Comparison of ENCODE assay signal across 29 cellular contexts in genomic region chr4:175530655-175531054, GRCh38.
"Had no signal": no experiment of that assay in that cellular context is flagged by ENCODE, and none has a peak within 500 bp of the region (broad histone marks: within the 10 kb centered on the region; RNA-seq: fewer than 3 reads in every experiment).

No MANE protein-coding gene starts in this region.

- H3K27me3 Mint-ChIP-seq: activated naive CD8-positive, alpha-beta T cell; brain; naive B cell; stimulated activated naive CD8-positive, alpha-beta T cell treated with anti-CD3 and anti-CD28 coated beads, Interleukin-15, Interleukin-2, amounts not matched to agents 100 ng/mL and 50 ng/mL, for 24 hours had no signal

- H3K9me3 ChIP-seq: adrenal gland, neutrophil, ovary, prostate gland, sigmoid colon, thoracic aorta, vagina had no signal

- H3K36me3 ChIP-seq: adrenal gland, neutrophil, ovary, prostate gland, sigmoid colon, thoracic aorta, vagina had no signal

- H3K4me1 Mint-ChIP-seq: brain; mesothelial cell of epicardium; naive B cell; nephron progenitor cell; stimulated activated effector memory CD8-positive, alpha-beta T cell treated with anti-CD3 and anti-CD28 coated beads, Interleukin-12 subunit alpha, Interleukin-12 subunit beta, amount 100 ng/mL, for 72 hours had no signal

- H3K4me3 ChIP-seq: adrenal gland, ovary, prostate gland, sigmoid colon, thoracic aorta, vagina had no signal

- H3K27me3 ChIP-seq: adrenal gland, neutrophil, ovary, sigmoid colon, vagina had no signal

- DNase-seq: activated CD4-positive, alpha-beta T cell treated with anti-CD3 and anti-CD28 coated beads for 4 hours; activated CD4-positive, alpha-beta T cell treated with anti-CD3 and anti-CD28 coated beads, Interleukin-2, amount 50 U/mL, for 48 hours; activated CD8-positive, alpha-beta memory T cell treated with anti-CD3 and anti-CD28 coated beads for 24 hours; activated effector memory CD4-positive, alpha-beta T cell treated with Interleukin-2 at 50 U/mL for 16 hours; activated naive CD4-positive, alpha-beta T cell treated with Interleukin-2 at 50 U/mL for 16 hours; adrenal gland; aorta; head of caudate nucleus; hippocampal formation; left cardiac atrium; left ventricle myocardium superior; naive B cell; nephron progenitor cell; ovary; sigmoid colon; small intestine; stimulated activated CD4-positive, alpha-beta T cell treated with anti-CD3 and anti-CD28 coated beads, Interleukin-4, amount 100 ng/mL, for 24 hours; trophoblast cell had no signal

- H3K36me3 Mint-ChIP-seq: activated naive CD8-positive, alpha-beta T cell; brain; naive B cell; stimulated activated effector memory CD8-positive, alpha-beta T cell treated with anti-CD3 and anti-CD28 coated beads, Interleukin-12 subunit alpha, Interleukin-12 subunit beta, amount 100 ng/mL, for 72 hours had no signal

- ATAC-seq: left cardiac atrium; left ventricle myocardium superior; stimulated activated effector memory CD8-positive, alpha-beta T cell treated with anti-CD3 and anti-CD28 coated beads, Interleukin-12 subunit alpha, Interleukin-12 subunit beta, amount 100 ng/mL, for 72 hours had no signal

- H3K4me1 ChIP-seq: adrenal gland, prostate gland, sigmoid colon, vagina had no signal

- H3K27ac ChIP-seq: adrenal gland, neutrophil, ovary, prostate gland, sigmoid colon, thoracic aorta, vagina had no signal

- FAIRE-seq: endothelial cell of umbilical vein, keratinocyte, small intestine had no signal

- H3K4me3 Mint-ChIP-seq: activated naive CD8-positive, alpha-beta T cell; brain; mesothelial cell of epicardium; naive B cell; nephron progenitor cell; stimulated activated effector memory CD8-positive, alpha-beta T cell treated with anti-CD3 and anti-CD28 coated beads, Interleukin-12 subunit alpha, Interleukin-12 subunit beta, amount 100 ng/mL, for 72 hours; stimulated activated naive CD8-positive, alpha-beta T cell treated with anti-CD3 and anti-CD28 coated beads, Interleukin-15, Interleukin-2, amounts not matched to agents 100 ng/mL and 50 ng/mL, for 24 hours had no signal

- H3K27ac Mint-ChIP-seq: activated naive CD8-positive, alpha-beta T cell; brain; mesothelial cell of epicardium; naive B cell; nephron progenitor cell; stimulated activated effector memory CD8-positive, alpha-beta T cell treated with anti-CD3 and anti-CD28 coated beads, Interleukin-12 subunit alpha, Interleukin-12 subunit beta, amount 100 ng/mL, for 72 hours; stimulated activated naive CD8-positive, alpha-beta T cell treated with anti-CD3 and anti-CD28 coated beads, Interleukin-15, Interleukin-2, amounts not matched to agents 100 ng/mL and 50 ng/mL, for 24 hours had no signal
